Comparison of ENCODE assay signal across 10 cellular contexts in the genomic region with DNA sequence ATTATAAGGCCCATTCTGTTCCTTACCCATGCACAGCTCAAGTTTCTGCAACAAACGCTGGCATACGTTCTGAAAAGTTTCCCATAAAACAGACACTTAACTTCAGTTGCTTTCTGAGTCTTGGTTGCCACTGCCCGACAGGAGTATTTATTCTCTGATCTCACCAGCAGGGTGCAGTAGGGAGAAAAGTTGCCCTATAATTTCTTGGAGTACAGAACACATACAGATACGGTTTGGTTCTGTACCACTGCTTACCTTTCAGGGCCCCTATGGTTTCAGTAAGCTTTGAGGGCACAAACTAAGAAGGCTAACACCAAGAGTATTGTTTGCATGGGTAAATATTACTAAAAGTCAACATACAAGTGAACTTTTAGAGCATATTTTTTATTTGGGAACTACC.
DNase-seq lines count a peak whose midpoint lies in the region; ATAC-seq, FAIRE-seq and TF ChIP-seq lines count a peak whose summit lies in the region.
"Had no signal": no experiment of that assay in that cellular context is flagged by ENCODE, and none has a peak within 500 bp of the region (broad histone marks: within the 10 kb centered on the region; RNA-seq: fewer than 3 reads in every experiment).

No MANE protein-coding gene starts in this region.

- ATAC-seq in GM23338 (peak; percentile 38; the same call in 1 of the 3 replicates), HG03571 (IDR thresholded peaks at IDR 0.05; ENCODE audit: unreplicated experiment) (no peak)

- no peaks in the 10 kb centered on the region for H3K79me2 ChIP-seq in GM23338 (replicated peaks; ENCODE audit: insufficient read depth)

- peaks cover 54% of the 10 kb centered on the region for H3K36me3 Mint-ChIP-seq in GM23338 (ENCODE audit: low read depth)

- H3F3A ChIP-seq in GM23338 (replicated peaks; ENCODE audit: low read depth) = no peaks in the 10 kb centered on the region

- no peak overlapping the region for H3K4me2 ChIP-seq in GM23338

- no peak overlapping the region for H3K27ac ChIP-seq in GM23338 (ENCODE audit: low read depth)

- no peaks in the 10 kb centered on the region for H4K20me1 ChIP-seq in GM23338 (replicated peaks; ENCODE audit: insufficient read depth)

- peaks cover 1% of the 10 kb centered on the region for H3K27me3 Mint-ChIP-seq in GM23338 (ENCODE audit: insufficient read depth, low read depth, poor library complexity)

- H3K36me3 ChIP-seq in GM23338 (ENCODE audit: insufficient read depth) = peaks cover 9% of the 10 kb centered on the region; the same call in 1 of the 2 replicates

- no peaks in the 10 kb centered on the region for H3K4me1 Mint-ChIP-seq in GM23338

- H3K4me1 ChIP-seq in GM23338 (ENCODE audit: insufficient read depth) = no peaks in the 10 kb centered on the region

- TF ChIP-seq CTCF in GM23338 (conservative IDR thresholded peaks at IDR 0.05; ENCODE audit: low read depth in 2 of 2) = peak; percentile 57 to 71

- H3K4me3 ChIP-seq in GM23338 = no peak overlapping the region
- H3K4me3 ChIP-seq: lung had no signal

- H2AFZ ChIP-seq in GM23338 = no peak overlapping the region

- FAIRE-seq in RCC 7860 (lab: Jason Lieb, UNC) = no peak

- no peaks in the 10 kb centered on the region for H3K27me3 ChIP-seq in GM23338 (ENCODE audit: insufficient read depth)

- H3K9me3 Mint-ChIP-seq in GM23338 = peaks cover 41% of the 10 kb centered on the region

- H3K4me3 Mint-ChIP-seq in GM23338 = no peak overlapping the region

- DNase-seq in DMS53 (lab: John Stamatoyannopoulos, UW) (peak; percentile 39), GM23338 (ENCODE audit: low spot score) (peak; percentile 51), SK-N-DZ (ENCODE audit: low spot score) (peak; percentile 18), kidney tubule cell (ENCODE audit: low spot score) (peak; percentile 35), RCC 7860 (ENCODE audit: low spot score) (no peak), MV-4-11 (lab: John Stamatoyannopoulos, UW) (no peak)
- DNase-seq in stimulated activated CD4-positive, alpha-beta T cell treated with anti-CD3 and anti-CD28 coated beads, Interleukin-12 subunit alpha, Interleukin-12 subunit beta, amount 100 ng/mL, for 4 hours = no peak
- DNase-seq: stimulated activated naive CD4-positive, alpha-beta T cell treated with Interleukin-2 at 50 U/mL for 16 hours had no signal

- no peaks in the 10 kb centered on the region for H3K9me2 ChIP-seq in GM23338 (ENCODE audit: insufficient read depth)

- no peak overlapping the region for H3K27ac Mint-ChIP-seq in GM23338

TF ChIP-seq in GM23338, 12 proteins besides CTCF, POLR2A, EP300 and RAD21 (continues in another document):
- TF ChIP-seq STAT1 (IDR thresholded peaks at IDR 0.05; ENCODE audit: unreplicated experiment) = no peak
- no peak for TF ChIP-seq POLR2AphosphoS5 (IDR thresholded peaks at IDR 0.05; ENCODE audit: low read depth)
- TF ChIP-seq EZH2 (IDR thresholded peaks at IDR 0.05; ENCODE audit: low read depth, unreplicated experiment) = no peak
- TF ChIP-seq, protein P1, sequence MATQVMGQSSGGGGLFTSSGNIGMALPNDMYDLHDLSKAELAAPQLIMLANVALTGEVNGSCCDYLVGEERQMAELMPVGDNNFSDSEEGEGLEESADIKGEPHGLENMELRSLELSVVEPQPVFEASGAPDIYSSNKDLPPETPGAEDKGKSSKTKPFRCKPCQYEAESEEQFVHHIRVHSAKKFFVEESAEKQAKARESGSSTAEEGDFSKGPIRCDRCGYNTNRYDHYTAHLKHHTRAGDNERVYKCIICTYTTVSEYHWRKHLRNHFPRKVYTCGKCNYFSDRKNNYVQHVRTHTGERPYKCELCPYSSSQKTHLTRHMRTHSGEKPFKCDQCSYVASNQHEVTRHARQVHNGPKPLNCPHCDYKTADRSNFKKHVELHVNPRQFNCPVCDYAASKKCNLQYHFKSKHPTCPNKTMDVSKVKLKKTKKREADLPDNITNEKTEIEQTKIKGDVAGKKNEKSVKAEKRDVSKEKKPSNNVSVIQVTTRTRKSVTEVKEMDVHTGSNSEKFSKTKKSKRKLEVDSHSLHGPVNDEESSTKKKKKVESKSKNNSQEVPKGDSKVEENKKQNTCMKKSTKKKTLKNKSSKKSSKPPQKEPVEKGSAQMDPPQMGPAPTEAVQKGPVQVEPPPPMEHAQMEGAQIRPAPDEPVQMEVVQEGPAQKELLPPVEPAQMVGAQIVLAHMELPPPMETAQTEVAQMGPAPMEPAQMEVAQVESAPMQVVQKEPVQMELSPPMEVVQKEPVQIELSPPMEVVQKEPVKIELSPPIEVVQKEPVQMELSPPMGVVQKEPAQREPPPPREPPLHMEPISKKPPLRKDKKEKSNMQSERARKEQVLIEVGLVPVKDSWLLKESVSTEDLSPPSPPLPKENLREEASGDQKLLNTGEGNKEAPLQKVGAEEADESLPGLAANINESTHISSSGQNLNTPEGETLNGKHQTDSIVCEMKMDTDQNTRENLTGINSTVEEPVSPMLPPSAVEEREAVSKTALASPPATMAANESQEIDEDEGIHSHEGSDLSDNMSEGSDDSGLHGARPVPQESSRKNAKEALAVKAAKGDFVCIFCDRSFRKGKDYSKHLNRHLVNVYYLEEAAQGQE (IDR thresholded peaks at IDR 0.05; ENCODE audit: unreplicated experiment) = no peak
- TF ChIP-seq ZNF114 (CRISPR knock-in tag; IDR thresholded peaks at IDR 0.05) = no peak
- TF ChIP-seq EZH2phosphoT487 (IDR thresholded peaks at IDR 0.05; ENCODE audit: unreplicated experiment) = no peak
- no peak for TF ChIP-seq NANOG (IDR thresholded peaks at IDR 0.05; ENCODE audit: borderline replicate concordance)
- no peak for TF ChIP-seq ETS1 (IDR thresholded peaks at IDR 0.05)
- no peak for TF ChIP-seq ZNF331 (CRISPR knock-in tag; IDR thresholded peaks at IDR 0.05; ENCODE audit: low read depth)
- no peak for TF ChIP-seq JUNB (IDR thresholded peaks at IDR 0.05; ENCODE audit: unreplicated experiment)
- no peak for TF ChIP-seq ZNF462 (CRISPR knock-in tag; IDR thresholded peaks at IDR 0.05)

Comparison
In these comparisons a context has a peak if more than half of its experiments do, and no peak if none do; other contexts are left out.
1. DNase-seq: peak in DMS53 (single experiment), GM23338 (single experiment), SK-N-DZ (single experiment) and kidney tubule cell (single experiment); none in stimulated activated CD4-positive, alpha-beta T cell treated with anti-CD3 and anti-CD28 coated beads, Interleukin-12 subunit alpha, Interleukin-12 subunit beta, amount 100 ng/mL, for 4 hours (single experiment), RCC 7860 (single experiment) and MV-4-11 (single experiment).